In the genomic region with DNA sequence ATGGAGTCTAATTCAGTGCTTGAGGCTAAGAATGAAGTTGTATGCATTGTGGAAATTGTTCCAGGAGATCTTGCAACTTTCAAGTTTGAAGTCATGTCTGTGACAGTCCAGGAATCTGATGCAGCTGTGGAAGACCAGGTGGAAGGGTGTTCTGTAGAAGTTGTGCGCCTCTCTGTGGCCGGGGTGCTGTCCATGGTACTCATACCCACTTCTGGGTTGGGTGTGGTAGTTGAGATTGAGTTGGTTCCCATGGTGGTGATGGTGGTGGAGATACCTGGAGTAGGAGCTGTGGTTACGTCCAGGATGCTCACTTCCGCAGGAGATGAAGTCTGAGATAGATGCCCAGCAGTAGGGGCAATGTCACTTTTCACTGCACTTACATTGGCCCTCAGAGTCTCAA, we compare ENCODE assay signal across 33 cellular contexts. TPM values are rescaled to one million over a fixed set of nuclear protein-coding genes. Genes with fewer than 3 reads are reported as not detected.
DNase-seq lines count a peak whose midpoint lies in the region; ATAC-seq, FAIRE-seq and TF ChIP-seq lines count a peak whose summit lies in the region.
"Had no signal": no experiment of that assay in that cellular context is flagged by ENCODE, and none has a peak within 500 bp of the region (broad histone marks: within the 10 kb centered on the region; RNA-seq: fewer than 3 reads in every experiment).

No MANE protein-coding gene starts in this region.

- intact Hi-C loops in activated CD8-positive, alpha-beta T cell treated with anti-CD3 and anti-CD28 coated beads for 36 hours (cut with micrococcal nuclease): no loop called here

- peaks cover 11% of the 10 kb centered on the region for H3K27me3 Mint-ChIP-seq in activated CD8-positive, alpha-beta T cell treated with anti-CD3 and anti-CD28 coated beads for 36 hours
- H3K27me3 Mint-ChIP-seq in progenitor cell of endocrine pancreas: no peaks in the 10 kb centered on the region

- H3K27ac Mint-ChIP-seq in activated CD8-positive, alpha-beta T cell treated with anti-CD3 and anti-CD28 coated beads for 36 hours: no peak overlapping the region
- no peak overlapping the region for H3K27ac Mint-ChIP-seq in progenitor cell of endocrine pancreas
- H3K27ac Mint-ChIP-seq: activated naive CD4-positive, alpha-beta T cell treated with anti-CD3 and anti-CD28 coated beads, Interleukin-2, amount 50 U/mL, for 72 hours; activated T-helper 2 cell treated with anti-CD3 and anti-CD28 coated beads, Interferon-gamma antibody, Interleukin-2, Interleukin-4, amounts not matched to agents 10 μg/mL and 5 μg/mL and 100 μg/mL, durations not matched to agents 14 hours and 24 hours and 36 hours; B cell; CD4-positive, alpha-beta memory T cell; immature natural killer cell; memory B cell; nephron; T-helper 1 cell treated with Interleukin-12 subunit alpha and Interleukin-12 subunit beta and Interleukin-4 antibody, amounts not matched to agents 30 μg/mL and 1 μg/mL, for 36 hours had no signal

- ATAC-seq in activated CD8-positive, alpha-beta T cell treated with anti-CD3 and anti-CD28 coated beads for 36 hours: no peak
- ATAC-seq: activated naive CD4-positive, alpha-beta T cell treated with anti-CD3 and anti-CD28 coated beads, Interleukin-2, amount 50 U/mL, for 72 hours; left colon had no signal

- H3K36me3 Mint-ChIP-seq in activated CD8-positive, alpha-beta T cell treated with anti-CD3 and anti-CD28 coated beads for 36 hours (ENCODE audit: low read depth): no peaks in the 10 kb centered on the region
- H3K36me3 Mint-ChIP-seq in progenitor cell of endocrine pancreas (ENCODE audit: insufficient read depth): peaks cover 2% of the 10 kb centered on the region
- H3K36me3 Mint-ChIP-seq: activated naive CD4-positive, alpha-beta T cell treated with anti-CD3 and anti-CD28 coated beads, Interleukin-2, amount 50 U/mL, for 72 hours; CD4-positive, alpha-beta memory T cell; immature natural killer cell; memory B cell had no signal

- POLR2A ChIA-PET in activated CD8-positive, alpha-beta T cell treated with anti-CD3 and anti-CD28 coated beads for 36 hours (lab: Charles Lee): no interaction called here

- FAIRE-seq in urothelium cell line (lab: Jason Lieb, UNC): no peak
- FAIRE-seq: colon, GM12892 had no signal

- no peak for TF ChIP-seq CTCF in activated CD8-positive, alpha-beta T cell treated with anti-CD3 and anti-CD28 coated beads for 36 hours (IDR thresholded peaks at IDR 0.05)
- no peak for TF ChIP-seq CTCF in progenitor cell of endocrine pancreas (IDR thresholded peaks at IDR 0.05; ENCODE audit: unreplicated experiment)

- peak; percentile 3 for DNase-seq in activated CD4-positive, alpha-beta T cell treated with anti-CD3 and anti-CD28 coated beads for 48 hours
- DNase-seq in activated CD4-positive, alpha-beta T cell treated with anti-CD3 and anti-CD28 coated beads for 4 hours: no peak
- peak; percentile 10 for DNase-seq in Jurkat, Clone E6-1 (ENCODE audit: low read depth, low spot score)
- DNase-seq in activated CD8-positive, alpha-beta T cell treated with anti-CD3 and anti-CD28 coated beads for 36 hours: peak; percentile 6
- DNase-seq in urothelium cell line (ENCODE audit: low spot score) (peak; percentile 10), progenitor cell of endocrine pancreas (ENCODE audit: low spot score, unreplicated experiment) (no peak), AG08396 (ENCODE audit: low spot score) (no peak), cerebellar nuclear complex (lab: John Stamatoyannopoulos, UW) (no peak)
- DNase-seq: activated CD4-positive, CD25-positive, alpha-beta regulatory T cell treated with anti-CD3 and anti-CD28 coated beads, Interleukin-2, amount 50 U/mL, for 72 hours; activated CD8-positive, alpha-beta memory T cell treated with anti-CD3 and anti-CD28 coated beads for 24 hours; activated T-cell treated with anti-CD3 and anti-CD28 coated beads for 4 hours; aorta; CD4-positive, alpha-beta memory T cell; DMS 273 treated with DMSO at 0.1 percent for 48 hours; effector CD4-positive, alpha-beta T cell; hypothalamus; immature natural killer cell; left colon; NCI-H1092; NCI-H1694; stimulated activated naive CD4-positive, alpha-beta T cell; upper lobe of left lung had no signal

- no peak overlapping the region for H3K4me3 Mint-ChIP-seq in activated CD8-positive, alpha-beta T cell treated with anti-CD3 and anti-CD28 coated beads for 36 hours
- no peak overlapping the region for H3K4me3 Mint-ChIP-seq in progenitor cell of endocrine pancreas (ENCODE audit: low read depth)
- H3K4me3 Mint-ChIP-seq: B cell; CD4-positive, alpha-beta memory T cell; immature natural killer cell; memory B cell; nephron; T-helper 1 cell treated with Interleukin-12 subunit alpha and Interleukin-12 subunit beta and Interleukin-4 antibody, amounts not matched to agents 30 μg/mL and 1 μg/mL, for 36 hours had no signal

- no peak overlapping the region for H3K4me3 ChIP-seq in Jurkat, Clone E6-1 (ENCODE audit: low read length)
- H3K4me3 ChIP-seq: HAP-1, upper lobe of left lung had no signal

- H3K4me1 Mint-ChIP-seq in activated CD8-positive, alpha-beta T cell treated with anti-CD3 and anti-CD28 coated beads for 36 hours (ENCODE audit: low read depth): no peaks in the 10 kb centered on the region
- no peaks in the 10 kb centered on the region for H3K4me1 Mint-ChIP-seq in progenitor cell of endocrine pancreas (ENCODE audit: low read depth)
- H3K4me1 Mint-ChIP-seq: B cell; CD4-positive, alpha-beta memory T cell; immature natural killer cell; memory B cell; nephron had no signal

- CTCF ChIA-PET in activated CD8-positive, alpha-beta T cell treated with anti-CD3 and anti-CD28 coated beads for 36 hours (lab: Charles Lee): no interaction called here

- no peaks in the 10 kb centered on the region for H3K9me3 Mint-ChIP-seq in activated CD8-positive, alpha-beta T cell treated with anti-CD3 and anti-CD28 coated beads for 36 hours
- peaks cover 40% of the 10 kb centered on the region for H3K9me3 Mint-ChIP-seq in progenitor cell of endocrine pancreas (ENCODE audit: low read depth)
- H3K9me3 Mint-ChIP-seq: immature natural killer cell had no signal

RNA-seq across cellular contexts. Expression of a gene that starts 44.3 kb away (rescaled TPM):
- not detected for polyA plus RNA-seq in Jurkat, Clone E6-1 (2012; ENCODE audit: insufficient read depth, insufficient read length)
- total RNA-seq in activated CD8-positive, alpha-beta T cell treated with anti-CD3 and anti-CD28 coated beads for 36 hours: not detected
- 0.31 and 0.43 TPM in 2 replicates for total RNA-seq in progenitor cell of endocrine pancreas
- total RNA-seq: activated T-helper 2 cell treated with anti-CD3 and anti-CD28 coated beads, Interferon-gamma antibody, Interleukin-2, Interleukin-4, amounts not matched to agents 10 μg/mL and 5 μg/mL and 100 μg/mL, durations not matched to agents 14 hours and 24 hours and 36 hours; CD4-positive, alpha-beta memory T cell; osteoblast; skeletal muscle tissue had no signal
- polyA plus RNA-seq: aorta; CD4-positive, alpha-beta memory T cell; immature natural killer cell had no signal

Comparison
In these comparisons a context has a peak if more than half of its experiments do, and no peak if none do; other contexts are left out.
1. DNase-seq: peak in activated CD4-positive, alpha-beta T cell treated with anti-CD3 and anti-CD28 coated beads for 48 hours (single experiment), Jurkat, Clone E6-1 (single experiment), activated CD8-positive, alpha-beta T cell treated with anti-CD3 and anti-CD28 coated beads for 36 hours (single experiment) and urothelium cell line (single experiment); none in activated CD4-positive, alpha-beta T cell treated with anti-CD3 and anti-CD28 coated beads for 4 hours (0 of 2), progenitor cell of endocrine pancreas (single experiment), AG08396 (single experiment) and cerebellar nuclear complex (0 of 2).